ENCODE assay signal across 8 cellular contexts in the genomic region with DNA sequence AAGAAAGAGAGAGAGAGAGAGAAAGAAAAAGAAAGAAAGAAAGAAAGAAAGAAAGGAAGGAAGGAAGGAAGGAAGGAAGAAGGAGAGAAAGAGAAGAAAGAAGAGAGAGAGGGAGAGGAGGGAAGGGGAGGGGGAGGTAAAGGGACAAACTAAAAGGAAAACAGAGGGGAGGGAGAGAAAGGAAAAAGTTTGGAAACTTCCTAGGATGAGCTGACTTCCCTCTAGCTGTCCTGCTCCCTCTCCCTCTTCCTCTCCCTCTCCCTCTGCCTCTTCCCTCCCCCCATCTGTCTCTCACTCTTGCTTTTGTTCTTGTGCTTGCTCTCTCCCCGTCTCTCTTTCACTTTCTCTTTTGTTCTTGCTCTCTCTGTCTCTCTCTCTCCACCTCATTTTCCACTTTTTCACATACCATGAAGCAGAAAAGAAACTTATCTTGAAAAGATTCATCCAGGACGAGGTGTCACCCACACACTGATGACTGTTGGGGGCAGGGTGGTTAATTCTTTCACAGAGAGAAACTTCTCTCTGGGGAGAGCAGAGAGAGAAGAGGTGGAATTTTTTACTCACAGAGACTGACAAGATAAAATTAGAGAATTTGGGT. TPM values are rescaled to one million over a fixed set of nuclear protein-coding genes. Genes with fewer than 3 reads are reported as not detected.
DNase-seq lines count a peak whose midpoint lies in the region; ATAC-seq lines count a peak whose summit lies in the region.

No MANE protein-coding gene starts in this region.

- ATAC-seq in left lobe of liver: peak; percentile 91

- peak overlapping the region; percentile 88 for H3K27ac Mint-ChIP-seq in activated naive CD8-positive, alpha-beta T cell treated with anti-CD3 and anti-CD28 coated beads for 36 hours

- no peaks in the 10 kb centered on the region for H3K27me3 Mint-ChIP-seq in activated naive CD8-positive, alpha-beta T cell treated with anti-CD3 and anti-CD28 coated beads for 36 hours

- peaks cover 50% of the 10 kb centered on the region for H3K4me1 Mint-ChIP-seq in activated naive CD8-positive, alpha-beta T cell treated with anti-CD3 and anti-CD28 coated beads for 36 hours

- no peaks in the 10 kb centered on the region for H3K9me3 Mint-ChIP-seq in activated naive CD8-positive, alpha-beta T cell treated with anti-CD3 and anti-CD28 coated beads for 36 hours

- H3K4me3 Mint-ChIP-seq in activated naive CD8-positive, alpha-beta T cell treated with anti-CD3 and anti-CD28 coated beads for 36 hours: peak overlapping the region; percentile 30

- H3K36me3 Mint-ChIP-seq in activated naive CD8-positive, alpha-beta T cell treated with anti-CD3 and anti-CD28 coated beads for 36 hours: no peaks in the 10 kb centered on the region

- DNase-seq in activated naive CD4-positive, alpha-beta T cell treated with Interleukin-2 at 50 U/mL for 16 hours: peak; percentile 77
- DNase-seq in activated naive CD4-positive, alpha-beta T cell (lab: John Stamatoyannopoulos, UW): no peak
- DNase-seq in M059J (ENCODE audit: low read depth) (peak; percentile 80), left lobe of liver (ENCODE audit: low spot score) (no peak), NCI-H82 treated with DMSO at 0.1 percent for 48 hours (lab: John Stamatoyannopoulos, UW; ENCODE audit: unreplicated experiment) (no peak), SIG-M5 treated with dmso at 0.1 percent for 504 hours (lab: John Stamatoyannopoulos, UW; ENCODE audit: unreplicated experiment) (no peak)
- DNase-seq in activated naive CD8-positive, alpha-beta T cell treated with anti-CD3 and anti-CD28 coated beads for 36 hours: peak; percentile 75
- DNase-seq in stimulated activated CD8-positive, alpha-beta memory T cell treated with anti-CD3 and anti-CD28 coated beads, Interleukin-15, amount 100 ng/mL, for 4 hours (ENCODE audit: low read depth in 2 of 2): peak; percentile 34 to 82

RNA-seq across cellular contexts. Expression of a gene that starts 56.4 kb away (rescaled TPM):
- total RNA-seq in M059J (2014; rRNA removed; shearing (Covaris generic)): 11.8 and 16.9 TPM in 2 replicates
- 10 to 100 TPM; 22.9 to 23.9 TPM for total RNA-seq in activated naive CD8-positive, alpha-beta T cell treated with anti-CD3 and anti-CD28 coated beads for 36 hours
- total RNA-seq in left lobe of liver: 15.9 TPM

Comparison
In these comparisons a context has a peak if more than half of its experiments do, and no peak if none do; other contexts are left out.
1. DNase-seq: peak in activated naive CD4-positive, alpha-beta T cell treated with Interleukin-2 at 50 U/mL for 16 hours (single experiment), M059J (single experiment), activated naive CD8-positive, alpha-beta T cell treated with anti-CD3 and anti-CD28 coated beads for 36 hours (single experiment) and stimulated activated CD8-positive, alpha-beta memory T cell treated with anti-CD3 and anti-CD28 coated beads, Interleukin-15, amount 100 ng/mL, for 4 hours (2 of 2); none in activated naive CD4-positive, alpha-beta T cell (0 of 4), left lobe of liver (single experiment), NCI-H82 treated with DMSO at 0.1 percent for 48 hours (single experiment) and SIG-M5 treated with dmso at 0.1 percent for 504 hours (single experiment).